Comparison of ENCODE assay signal across 8 cellular contexts in the genomic region with DNA sequence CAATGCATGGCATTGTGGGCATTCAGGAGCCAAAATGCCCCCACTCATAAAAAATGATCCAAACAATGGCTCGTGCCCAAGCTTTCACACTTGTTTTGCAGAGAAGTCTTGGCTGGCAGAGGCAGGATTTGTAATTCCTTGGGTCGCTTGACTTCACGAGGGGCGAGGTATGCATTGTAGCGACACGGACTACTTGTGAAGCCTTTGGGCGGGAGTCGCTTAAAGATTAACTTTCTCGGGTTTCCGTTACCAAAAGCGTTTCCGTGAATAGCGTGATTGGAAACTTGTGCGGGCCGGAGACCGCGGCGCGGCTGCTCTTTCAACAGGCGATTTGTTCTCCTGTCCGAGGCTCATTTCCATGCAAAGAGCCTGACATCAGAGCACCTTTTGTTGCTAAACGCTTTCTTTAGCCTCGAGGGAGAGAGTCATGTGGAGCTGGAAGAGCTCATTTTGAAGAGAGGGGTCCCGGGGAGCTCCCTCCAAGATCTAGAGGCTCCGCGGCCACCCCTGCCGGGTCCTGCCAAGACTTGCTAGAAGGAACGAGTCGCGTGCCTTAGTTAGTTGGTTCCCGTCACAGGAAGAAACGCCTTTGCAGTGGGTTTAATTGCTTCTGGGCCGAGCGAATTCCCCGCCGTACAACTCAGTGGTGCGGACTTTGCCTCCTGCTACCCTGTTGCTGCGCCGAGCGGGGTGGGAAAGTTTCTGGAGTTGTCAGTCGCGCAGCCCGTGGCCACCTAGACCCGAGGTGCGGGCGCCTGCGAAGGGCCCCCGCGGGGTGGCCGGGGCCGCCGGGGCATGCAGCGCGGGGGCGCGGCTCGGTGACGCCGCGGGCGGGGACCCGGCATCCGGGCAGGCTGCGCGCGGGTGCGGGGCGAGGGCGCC. TPM values are rescaled to one million over a fixed set of nuclear protein-coding genes. Genes with fewer than 3 reads are reported as not detected.
DNase-seq lines count a peak whose midpoint lies in the region; ATAC-seq and TF ChIP-seq lines count a peak whose summit lies in the region.

A gene (plus strand): TSS at position 693 of the 882 bp plus-strand sequence. CDS start 230 bp downstream, outside the sequence.

- DNase-seq in activated CD4-positive, CD25-positive, alpha-beta regulatory T cell treated with anti-CD3 and anti-CD28 coated beads, Interleukin-2, amount 50 U/mL, for 72 hours = peak; percentile 29
- DNase-seq in NCI-H187 treated with DMSO at 0.1 percent for 48 hours (lab: John Stamatoyannopoulos, UW) = peak; percentile 30
- peak; percentile 28 for DNase-seq in activated CD4-positive, alpha-beta memory T cell treated with anti-CD3 and anti-CD28 coated beads, Interleukin-2, amount 10 ng/mL, durations not matched to agents 7 days and 5 days
- peak; percentile 80 for DNase-seq in epithelial cell of proximal tubule (ENCODE audit: low read depth)
- no peak for DNase-seq in mesenteric fat pad (ENCODE audit: low spot score)
- peak; percentile 60 for DNase-seq in stromal cell of bone marrow (ENCODE audit: low read depth)

- H3K27me3 Mint-ChIP-seq in activated CD4-positive, alpha-beta memory T cell treated with anti-CD3 and anti-CD28 coated beads, Interleukin-2, amount 10 ng/mL, durations not matched to agents 7 days and 5 days = peaks cover 51% of the 10 kb centered on the region

- peak within 1 kb of the TSS; percentile 72 for H3K4me3 Mint-ChIP-seq in activated CD4-positive, alpha-beta memory T cell treated with anti-CD3 and anti-CD28 coated beads, Interleukin-2, amount 10 ng/mL, durations not matched to agents 7 days and 5 days

- H3K4me1 Mint-ChIP-seq in activated CD4-positive, alpha-beta memory T cell treated with anti-CD3 and anti-CD28 coated beads, Interleukin-2, amount 10 ng/mL, durations not matched to agents 7 days and 5 days = peaks cover 15% of the 10 kb centered on the region

- no peaks in the 10 kb centered on the region for H3K36me3 Mint-ChIP-seq in activated CD4-positive, alpha-beta memory T cell treated with anti-CD3 and anti-CD28 coated beads, Interleukin-2, amount 10 ng/mL, durations not matched to agents 7 days and 5 days (ENCODE audit: low read depth)

- H3K4me3 ChIP-seq in epithelial cell of proximal tubule (ENCODE audit: low read depth, low read length) = peak within 1 kb of the TSS; percentile 82

- H3K27ac Mint-ChIP-seq in activated CD4-positive, alpha-beta memory T cell treated with anti-CD3 and anti-CD28 coated beads, Interleukin-2, amount 10 ng/mL, durations not matched to agents 7 days and 5 days = no peak within 1 kb of the TSS

- CTCF ChIA-PET in activated CD4-positive, alpha-beta memory T cell treated with anti-CD3 and anti-CD28 coated beads, Interleukin-2, amount 10 ng/mL, durations not matched to agents 7 days and 5 days (lab: Charles Lee) = interaction anchor here (0.6 kb wide), 1 partner anchor 1153 kb away, joined by 3 read pairs; no protein-coding TSS in a partner anchor

- ATAC-seq in activated CD4-positive, CD25-positive, alpha-beta regulatory T cell treated with anti-CD3 and anti-CD28 coated beads, Interleukin-2, amount 50 U/mL, for 24 hours = no peak
- ATAC-seq in HG02763 (IDR thresholded peaks at IDR 0.05; ENCODE audit: unreplicated experiment) = peak; percentile 84

- POLR2A ChIA-PET in activated CD4-positive, alpha-beta memory T cell treated with anti-CD3 and anti-CD28 coated beads, Interleukin-2, amount 10 ng/mL, durations not matched to agents 7 days and 5 days (lab: Charles Lee) = no interaction called here

- H3K9me3 Mint-ChIP-seq in activated CD4-positive, alpha-beta memory T cell treated with anti-CD3 and anti-CD28 coated beads, Interleukin-2, amount 10 ng/mL, durations not matched to agents 7 days and 5 days = no peaks in the 10 kb centered on the region

- TF ChIP-seq CTCF in epithelial cell of proximal tubule (conservative IDR thresholded peaks at IDR 0.05; ENCODE audit: low read depth, low read length) = no peak

RNA-seq across cellular contexts. Expression of the gene that starts here (rescaled TPM):
- under 1 TPM; 0.75 to 0.98 TPM for total RNA-seq in activated CD4-positive, alpha-beta memory T cell treated with anti-CD3 and anti-CD28 coated beads, Interleukin-2, amount 10 ng/mL, durations not matched to agents 7 days and 5 days
- total RNA-seq in epithelial cell of proximal tubule (9.5 and 10.6 TPM in 2 replicates), mesenteric fat pad (143 TPM)

Comparison
In these comparisons a context has a peak if more than half of its experiments do, and no peak if none do; other contexts are left out.
1. RNA of the gene that starts here (total RNA-seq): 143 TPM in mesenteric fat pad (single experiment); 9.5 to 10.6 TPM in epithelial cell of proximal tubule and 0.75 to 0.98 TPM in activated CD4-positive, alpha-beta memory T cell treated with anti-CD3 and anti-CD28 coated beads, Interleukin-2, amount 10 ng/mL, durations not matched to agents 7 days and 5 days; every median in the first group is over 10 times any median in the second.
2. Peak in DNase-seq in activated CD4-positive, alpha-beta memory T cell treated with anti-CD3 and anti-CD28 coated beads, Interleukin-2, amount 10 ng/mL, durations not matched to agents 7 days and 5 days; RNA of the gene not detected or under 1 TPM.